Comparison of ENCODE assay signal across 24 cellular contexts in genomic region chr17:44601574-44602372, GRCh38. TPM values are rescaled to one million over a fixed set of nuclear protein-coding genes. Genes with fewer than 3 reads are reported as not detected.
A peak's percentile ranks its signal among the peaks of the same experiment; 100 is the strongest.
DNase-seq lines count a peak whose midpoint lies in the region; ATAC-seq, FAIRE-seq and TF ChIP-seq lines count a peak whose summit lies in the region.
"Had no signal": no experiment of that assay in that cellular context is flagged by ENCODE, and none has a peak within 500 bp of the region (broad histone marks: within the 10 kb centered on the region; RNA-seq: fewer than 3 reads in every experiment).

No MANE protein-coding gene starts in this region.

- H3K9ac ChIP-seq in endothelial cell of umbilical vein (replicated peaks; ENCODE audit: extremely low read depth, insufficient read depth, low read length) (no peak overlapping the region), neuronal stem cell (ENCODE audit: low read depth, low read length, poor library complexity) (peak overlapping the region; percentile 25)

- no peak overlapping the region for H4K8ac ChIP-seq in neuronal stem cell (ENCODE audit: low read depth, low read length)

- H3K9me3 ChIP-seq in Caco-2 (no peaks in the 10 kb centered on the region), endothelial cell of umbilical vein (replicated peaks; ENCODE audit: control insufficient read depth, insufficient read depth, low read length) (no peaks in the 10 kb centered on the region), neuronal stem cell (replicated peaks in 1 of 2; ENCODE audit: control insufficient read depth in 2 of 2, insufficient read depth in 1 of 2, low read depth in 1 of 2, low read length in 2 of 2) (peaks cover 0 to under 1% of the 10 kb centered on the region in 2 donors)
- H3K9me3 ChIP-seq: pancreas had no signal

- POLR2A ChIA-PET in Caco-2 (lab: Charles Lee) (no interaction called here), endothelial cell of umbilical vein (lab: Charles Lee) (no interaction called here)

- peak; percentile 71 for FAIRE-seq in endothelial cell of umbilical vein (lab: Jason Lieb, UNC)
- FAIRE-seq: GM12892, pancreas had no signal

- H4K91ac ChIP-seq in neuronal stem cell (ENCODE audit: low read depth, low read length, poor library complexity): no peak overlapping the region

- TF ChIP-seq POLR2A in endothelial cell of umbilical vein (IDR thresholded peaks at IDR 0.05; ENCODE audit: low read depth, low read length): no peak

- peak overlapping the region; percentile 84 for H2AK5ac ChIP-seq in neuronal stem cell (ENCODE audit: low read depth, low read length)

- CTCF ChIA-PET in Caco-2 (lab: Charles Lee) (interaction anchor here (0.6 kb wide), 2 partner anchors 20 to 74 kb away, joined by 3 to 4 read pairs; no protein-coding TSS in a partner anchor), endothelial cell of umbilical vein (lab: Charles Lee) (interaction anchor here (1.2 kb wide), 2 partner anchors 9 to 14 kb away, joined by 3 read pairs; no protein-coding TSS in a partner anchor)

- no peaks in the 10 kb centered on the region for H3K36me3 ChIP-seq in Caco-2 (ENCODE audit: control insufficient read depth, insufficient read depth, low read length)
- no peaks in the 10 kb centered on the region for H3K36me3 ChIP-seq in endothelial cell of umbilical vein (ENCODE audit: control insufficient read depth in 2 of 2, extremely low read depth in 1 of 2, insufficient read depth in 2 of 2, low read length in 2 of 2)
- no peaks in the 10 kb centered on the region for H3K36me3 ChIP-seq in neuronal stem cell (replicated peaks in 1 of 2; ENCODE audit: control insufficient read depth in 2 of 2, insufficient read depth in 2 of 2, low read length in 2 of 2)
- H3K36me3 ChIP-seq: pancreas had no signal

- no peak overlapping the region for H2BK120ac ChIP-seq in neuronal stem cell (ENCODE audit: low read depth, low read length)

- peak overlapping the region; percentile 68 for H3K18ac ChIP-seq in neuronal stem cell (ENCODE audit: low read length)

- H2BK5ac ChIP-seq in neuronal stem cell (ENCODE audit: low read length): no peak overlapping the region

- H3K79me2 ChIP-seq in endothelial cell of umbilical vein (ENCODE audit: control insufficient read depth, insufficient read depth, low read length): no peaks in the 10 kb centered on the region

- H3K23ac ChIP-seq in neuronal stem cell (ENCODE audit: low read depth, low read length, poor library complexity): peak overlapping the region; percentile 25

- H3K27me3 ChIP-seq in Caco-2 (replicated peaks; ENCODE audit: control insufficient read depth, insufficient read depth, low read length): no peaks in the 10 kb centered on the region
- no peaks in the 10 kb centered on the region for H3K27me3 ChIP-seq in endothelial cell of umbilical vein (ENCODE audit: control insufficient read depth in 2 of 2, insufficient read depth in 2 of 2, low read length in 2 of 2)
- peaks cover 0 to 6% (median 0%) of the 10 kb centered on the region in 3 experiments for H3K27me3 ChIP-seq in neuronal stem cell (ENCODE audit: control insufficient read depth in 3 of 3, insufficient read depth in 3 of 3, low read depth in 1 of 3, low read length in 3 of 3)
- H3K27me3 ChIP-seq: pancreas had no signal

- peak overlapping the region; percentile 63 for H3K27ac Mint-ChIP-seq in Caco-2 (ENCODE audit: unreplicated experiment)
- H3K27ac Mint-ChIP-seq: activated naive CD4-positive, alpha-beta T cell treated with anti-CD3 and anti-CD28 coated beads, Interleukin-2, amount 50 U/mL, for 72 hours had no signal

- H3K27me3 Mint-ChIP-seq in Caco-2 (ENCODE audit: insufficient read depth, unreplicated experiment): no peaks in the 10 kb centered on the region

- H3K36me3 Mint-ChIP-seq in Caco-2 (ENCODE audit: insufficient read depth, unreplicated experiment): no peaks in the 10 kb centered on the region
- H3K36me3 Mint-ChIP-seq: activated naive CD4-positive, alpha-beta T cell treated with anti-CD3 and anti-CD28 coated beads, Interleukin-2, amount 50 U/mL, for 72 hours had no signal

- no peak for DNase-seq in Caco-2
- peak; percentile 13 for DNase-seq in NCI-H1092 (lab: John Stamatoyannopoulos, UW)
- DNase-seq in endothelial cell of umbilical vein (ENCODE audit: low read depth, low spot score): peak; percentile 88
- DNase-seq in neuronal stem cell (ENCODE audit: low spot score): no peak
- DNase-seq in DMS 273 (lab: John Stamatoyannopoulos, UW; ENCODE audit: unreplicated experiment): no peak
- DNase-seq in NCI-H1417 (lab: John Stamatoyannopoulos, UW): no peak
- DNase-seq in NCI-H748 (lab: John Stamatoyannopoulos, UW; ENCODE audit: unreplicated experiment): no peak
- DNase-seq: activated CD4-positive, CD25-positive, alpha-beta regulatory T cell; GF-D8; GOT3; left colon; NCI-H526 treated with DMSO at 0.1 percent for 48 hours; PC-3; stimulated activated CD4-positive, alpha-beta T cell treated with anti-CD3 and anti-CD28 coated beads, Interleukin-2, amount 100 ng/mL, for 24 hours; stimulated activated naive CD8-positive, alpha-beta T cell treated with anti-CD3 and anti-CD28 coated beads, Interleukin-15, amount 100 ng/mL, for 72 hours; T-helper 9 cell had no signal

- ATAC-seq in HG03378 (IDR thresholded peaks at IDR 0.05; ENCODE audit: unreplicated experiment): no peak
- ATAC-seq: activated naive CD4-positive, alpha-beta T cell treated with anti-CD3 and anti-CD28 coated beads, Interleukin-2, amount 50 U/mL, for 72 hours; left colon; PC-3; stimulated activated naive CD8-positive, alpha-beta T cell treated with anti-CD3 and anti-CD28 coated beads, Interleukin-15, amount 100 ng/mL, for 72 hours had no signal

- H3K4me1 ChIP-seq in Caco-2 (peaks cover 31% of the 10 kb centered on the region), endothelial cell of umbilical vein (ENCODE audit: control insufficient read depth, extremely low read depth, insufficient read depth, low read length) (peaks cover 19% of the 10 kb centered on the region), neuronal stem cell (ENCODE audit: control insufficient read depth in 2 of 2, insufficient read depth in 1 of 2, low read depth in 1 of 2, low read length in 2 of 2) (peaks cover 20 to 24% of the 10 kb centered on the region in 2 donors)
- H3K4me1 ChIP-seq: pancreas had no signal

- dilution Hi-C loops in endothelial cell of umbilical vein (cut with MboI; ENCODE audit: extremely low pct_ligation_motif_present, low sequenced_read_pairs): no loop called here

- no TSS peak for BruUV-seq in Caco-2 (replicated peaks; lab: Mats Ljungman, UMichigan)
- no TSS peak for BruUV-seq in endothelial cell of umbilical vein (replicated peaks; lab: Mats Ljungman, UMichigan)

- no CpG with 5 or more reads among the region's 25 CpGs for WGBS in neuronal stem cell (ENCODE audit: extremely low coverage in 2 of 2, insufficient read length in 2 of 2, insufficient replicate concordance in 1 of 2), 2 donors

- H3K4ac ChIP-seq in neuronal stem cell (ENCODE audit: low read length): peak overlapping the region; percentile 60

- H3K4me3 ChIP-seq in Caco-2 (ENCODE audit: low read depth, low read length) (no peak overlapping the region), endothelial cell of umbilical vein (replicated peaks in 1 of 3; ENCODE audit: insufficient read depth in 1 of 3, low read depth in 1 of 3, low read length in 3 of 3) (no peak overlapping the region), neuronal stem cell (ENCODE audit: low read length in 2 of 2) (peak overlapping the region in 1 of 2 donors; percentile 16)
- H3K4me3 ChIP-seq: coronary artery, pancreas, SK-N-MC had no signal

- no peak overlapping the region for H3K27ac ChIP-seq in endothelial cell of umbilical vein (ENCODE audit: insufficient read depth, low read depth, low read length)
- no peak overlapping the region for H3K27ac ChIP-seq in neuronal stem cell (replicated peaks; ENCODE audit: low read length)
- H3K27ac ChIP-seq: coronary artery, HL-60, pancreas, SK-N-MC had no signal

- no peak overlapping the region for H2BK12ac ChIP-seq in neuronal stem cell (ENCODE audit: low read length)

- peak overlapping the region; percentile 5 for H2AFZ ChIP-seq in endothelial cell of umbilical vein (ENCODE audit: low read depth, low read length)
- peak overlapping the region; percentile 10 for H2AFZ ChIP-seq in neuronal stem cell (ENCODE audit: low read length)

- H3K9me1 ChIP-seq in endothelial cell of umbilical vein (replicated peaks; ENCODE audit: control insufficient read depth, extremely low read depth, insufficient read depth, low read length): no peaks in the 10 kb centered on the region

- peaks cover 20% of the 10 kb centered on the region for H3K4me1 Mint-ChIP-seq in Caco-2 (ENCODE audit: low read depth, unreplicated experiment)
- H3K4me1 Mint-ChIP-seq: stimulated activated naive CD8-positive, alpha-beta T cell treated with anti-CD3 and anti-CD28 coated beads, Interleukin-15, amount 100 ng/mL, for 72 hours had no signal

- H3K4me2 ChIP-seq in endothelial cell of umbilical vein (ENCODE audit: insufficient read depth, low read length) (no peak overlapping the region), neuronal stem cell (ENCODE audit: insufficient read depth, low read length, poor library complexity, severe bottlenecking) (no peak overlapping the region)

- no peak overlapping the region for H3K14ac ChIP-seq in neuronal stem cell (ENCODE audit: low read length)

- no peaks in the 10 kb centered on the region for H3K79me1 ChIP-seq in neuronal stem cell (ENCODE audit: low read depth, low read length)

- H3K9me3 Mint-ChIP-seq in Caco-2 (ENCODE audit: unreplicated experiment): no peaks in the 10 kb centered on the region
- H3K9me3 Mint-ChIP-seq: activated naive CD4-positive, alpha-beta T cell treated with anti-CD3 and anti-CD28 coated beads, Interleukin-2, amount 50 U/mL, for 72 hours; stimulated activated naive CD8-positive, alpha-beta T cell treated with anti-CD3 and anti-CD28 coated beads, Interleukin-15, amount 100 ng/mL, for 72 hours had no signal

- no peaks in the 10 kb centered on the region for H4K20me1 ChIP-seq in endothelial cell of umbilical vein (replicated peaks; ENCODE audit: control insufficient read depth, extremely low read depth, insufficient read depth, low read length)

- no peak for TF ChIP-seq CTCF in Caco-2 (IDR thresholded peaks at IDR 0.05; ENCODE audit: insufficient read depth in 1 of 2, low read depth in 1 of 2, low read length in 1 of 2, severe bottlenecking in 1 of 2, unreplicated experiment in 1 of 2)
- TF ChIP-seq CTCF in endothelial cell of umbilical vein (IDR thresholded peaks at IDR 0.05; ENCODE audit: extremely low read depth in 1 of 2, insufficient read depth in 1 of 2, low read depth in 1 of 2, low read length in 2 of 2): no peak

- no peak overlapping the region for H3K4me3 Mint-ChIP-seq in Caco-2 (ENCODE audit: unreplicated experiment)
- H3K4me3 Mint-ChIP-seq: stimulated activated naive CD8-positive, alpha-beta T cell treated with anti-CD3 and anti-CD28 coated beads, Interleukin-15, amount 100 ng/mL, for 72 hours had no signal

- peak overlapping the region; percentile 22 for H2BK15ac ChIP-seq in neuronal stem cell (ENCODE audit: low read length)

- intact Hi-C loops in Caco-2 (cut with micrococcal nuclease; ENCODE audit: unreplicated experiment) (no loop called here), endothelial cell of umbilical vein (cut with micrococcal nuclease) (no loop called here)

RNA-seq across cellular contexts. Expression of gene FZD2, which starts 44.5 kb away (rescaled TPM):
- total RNA-seq in Caco-2 (2022): 36.4 and 39.5 TPM in 2 replicates
- 4.4 and 5.8 TPM in 2 replicates for total RNA-seq in endothelial cell of umbilical vein
- polyA plus RNA-seq in endothelial cell of umbilical vein: 14.0 and 18.2 TPM in 2 replicates
- 4.5 and 6.0 TPM in 2 replicates for polyA plus RNA-seq in endothelial cell of umbilical vein (2011; cell fraction: cytosol; rRNA removed)
- 2.4 and 3.5 TPM in 2 replicates for polyA plus RNA-seq in endothelial cell of umbilical vein (2011; cell fraction: nucleus; rRNA removed)
- polyA plus RNA-seq in endothelial cell of umbilical vein (2012): 3.1 and 4.9 TPM in 2 replicates
- polyA minus RNA-seq in endothelial cell of umbilical vein: 8.4 and 11.1 TPM in 2 replicates
- 17.3 TPM for polyA minus RNA-seq in endothelial cell of umbilical vein (2011; cell fraction: cytosol; rRNA and poly(A)+ RNA removed)
- 2.1 and 3.4 TPM in 2 replicates for polyA minus RNA-seq in endothelial cell of umbilical vein (2011; cell fraction: nucleus; rRNA and poly(A)+ RNA removed)
- polyA plus RNA-seq in neuronal stem cell (2013, experiment 1 of 2): 181 TPM
- 177 TPM for polyA plus RNA-seq in neuronal stem cell (2013, experiment 2 of 2)

RNA-seq across cellular contexts. Expression of gene MEIOC, which starts 54.5 kb away (rescaled TPM):
- total RNA-seq in Caco-2 (2022) (not detected in 2 replicates), endothelial cell of umbilical vein (0.46 TPM in 1 of 2 replicates, not detected in the other)
- polyA plus RNA-seq in endothelial cell of umbilical vein: 0.08 and 0.19 TPM in 2 replicates
- 0.11 and 0.19 TPM in 2 replicates for polyA plus RNA-seq in endothelial cell of umbilical vein (2011; cell fraction: cytosol; rRNA removed)
- polyA plus RNA-seq in endothelial cell of umbilical vein (2011; cell fraction: nucleus; rRNA removed): 0.15 and 0.32 TPM in 2 replicates
- polyA plus RNA-seq in endothelial cell of umbilical vein (2012): 0.40 and 0.78 TPM in 2 replicates
- polyA minus RNA-seq in endothelial cell of umbilical vein: 0.17 TPM in 1 of 2 replicates, not detected in the other
- not detected for polyA minus RNA-seq in endothelial cell of umbilical vein (2011; cell fraction: cytosol; rRNA and poly(A)+ RNA removed)
- polyA minus RNA-seq in endothelial cell of umbilical vein (2011; cell fraction: nucleus; rRNA and poly(A)+ RNA removed): 0.67 TPM in 1 of 2 replicates, not detected in the other
- 2.5 TPM for polyA plus RNA-seq in neuronal stem cell (2013, experiment 1 of 2)
- 2.9 TPM for polyA plus RNA-seq in neuronal stem cell (2013, experiment 2 of 2)
- total RNA-seq: left colon, pancreas, PC-3, ureter had no signal
- polyA plus RNA-seq: pancreas had no signal

Comparison
In these comparisons a context has a peak if more than half of its experiments do, and no peak if none do; other contexts are left out.
1. DNase-seq: peak in NCI-H1092 (single experiment) and endothelial cell of umbilical vein (single experiment); none in Caco-2 (0 of 2), neuronal stem cell (single experiment), DMS 273 (single experiment), NCI-H1417 (0 of 3) and NCI-H748 (single experiment).